Comparison of ENCODE assay signal across 1 cellular context in genomic region chr21:46284077-46284644, GRCh38.
TF ChIP-seq lines count a peak whose summit lies in the region.

No MANE protein-coding gene starts in this region.

TF ChIP-seq in IMR-90, 13 proteins besides CTCF, POLR2A, EP300 and RAD21 (continued from another document):
- TF ChIP-seq ELK1 (IDR thresholded peaks at IDR 0.05; ENCODE audit: borderline replicate concordance, low read depth, low read length) (no peak), SMC3 (IDR thresholded peaks at IDR 0.05; ENCODE audit: low read depth, low read length) (no peak), BHLHE40 (IDR thresholded peaks at IDR 0.05; ENCODE audit: low read depth, low read length) (no peak)
- TF ChIP-seq, protein P1, sequence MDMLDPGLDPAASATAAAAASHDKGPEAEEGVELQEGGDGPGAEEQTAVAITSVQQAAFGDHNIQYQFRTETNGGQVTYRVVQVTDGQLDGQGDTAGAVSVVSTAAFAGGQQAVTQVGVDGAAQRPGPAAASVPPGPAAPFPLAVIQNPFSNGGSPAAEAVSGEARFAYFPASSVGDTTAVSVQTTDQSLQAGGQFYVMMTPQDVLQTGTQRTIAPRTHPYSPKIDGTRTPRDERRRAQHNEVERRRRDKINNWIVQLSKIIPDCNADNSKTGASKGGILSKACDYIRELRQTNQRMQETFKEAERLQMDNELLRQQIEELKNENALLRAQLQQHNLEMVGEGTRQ (IDR thresholded peaks at IDR 0.05; ENCODE audit: low read depth, low read length) = no peak
